Comparison of ENCODE assay signal across 28 cellular contexts in genomic region chr5:3110371-3110770, GRCh38.
"Had no signal": no experiment of that assay in that cellular context is flagged by ENCODE, and none has a peak within 500 bp of the region (broad histone marks: within the 10 kb centered on the region; RNA-seq: fewer than 3 reads in every experiment).

No MANE protein-coding gene starts in this region.

- H3K4me3 Mint-ChIP-seq: naive B cell; naive thymus-derived CD8-positive, alpha-beta T cell; natural killer cell treated with Interleukin-12 subunit alpha and Interleukin-12 subunit beta and Interleukin-15 and Interleukin-18, amount 100 ng/mL, for 72 hours; neural progenitor cell; stimulated activated effector memory CD8-positive, alpha-beta T cell treated with anti-CD3 and anti-CD28 coated beads, Interleukin-12 subunit alpha, Interleukin-12 subunit beta, amount 100 ng/mL, for 72 hours; stimulated activated naive B cell treated with anti-CD40 and anti-IgM and Interleukin-4, amounts not matched to agents 10 μg/mL and 1 μg/mL and 100 μg/mL, for 72 hours; stimulated activated naive CD8-positive, alpha-beta T cell treated with anti-CD3 and anti-CD28 coated beads, Interleukin-15, Interleukin-2, amounts not matched to agents 100 ng/mL and 50 ng/mL, for 24 hours; type B pancreatic cell had no signal

- H3K27ac Mint-ChIP-seq: naive B cell; naive thymus-derived CD8-positive, alpha-beta T cell; natural killer cell treated with Interleukin-12 subunit alpha and Interleukin-12 subunit beta and Interleukin-15 and Interleukin-18, amount 100 ng/mL, for 72 hours; neural progenitor cell; progenitor cell of endocrine pancreas; stimulated activated effector memory CD8-positive, alpha-beta T cell treated with anti-CD3 and anti-CD28 coated beads, Interleukin-12 subunit alpha, Interleukin-12 subunit beta, amount 100 ng/mL, for 72 hours; stimulated activated naive B cell treated with anti-CD40 and anti-IgM and Interleukin-4, amounts not matched to agents 10 μg/mL and 1 μg/mL and 100 μg/mL, for 72 hours; stimulated activated naive CD8-positive, alpha-beta T cell treated with anti-CD3 and anti-CD28 coated beads, Interleukin-15, Interleukin-2, amounts not matched to agents 100 ng/mL and 50 ng/mL, for 24 hours; type B pancreatic cell had no signal

- H3K9me3 Mint-ChIP-seq: natural killer cell treated with Interleukin-12 subunit alpha and Interleukin-12 subunit beta and Interleukin-15 and Interleukin-18, amount 100 ng/mL, for 72 hours; stimulated activated naive CD8-positive, alpha-beta T cell treated with anti-CD3 and anti-CD28 coated beads, Interleukin-15, Interleukin-2, amounts not matched to agents 100 ng/mL and 50 ng/mL, for 24 hours had no signal

- DNase-seq: naive B cell; naive thymus-derived CD8-positive, alpha-beta T cell; nucleus accumbens; ovary; posterior cingulate gyrus; psoas muscle; right cardiac atrium; right lobe of liver; sigmoid colon; small intestine; stimulated activated CD4-positive, alpha-beta T cell treated with anti-CD3 and anti-CD28 coated beads, Interleukin-15, amount 100 ng/mL, for 24 hours; stimulated activated CD4-positive, alpha-beta T cell treated with anti-CD3 and anti-CD28 coated beads, Interleukin-2, amount 100 ng/mL, for 24 hours; stimulated activated CD4-positive, alpha-beta T cell treated with anti-CD3 and anti-CD28 coated beads, Interleukin-2, amount 100 ng/mL, for 48 hours; stimulated activated CD4-positive, alpha-beta T cell treated with anti-CD3 and anti-CD28 coated beads, Interleukin-4, amount 100 ng/mL, for 24 hours; stimulated activated naive B cell treated with anti-CD40 and anti-IgM and Interleukin-4, amounts not matched to agents 10 μg/mL and 1 μg/mL and 100 μg/mL, for 72 hours; stimulated activated naive CD4-positive, alpha-beta T cell treated with Interleukin-2 at 50 U/mL for 16 hours; substantia nigra; testis; tibial artery; transverse colon had no signal

- H3K36me3 Mint-ChIP-seq: naive thymus-derived CD8-positive, alpha-beta T cell; natural killer cell treated with Interleukin-12 subunit alpha and Interleukin-12 subunit beta and Interleukin-15 and Interleukin-18, amount 100 ng/mL, for 72 hours; neural progenitor cell; stimulated activated effector memory CD8-positive, alpha-beta T cell treated with anti-CD3 and anti-CD28 coated beads, Interleukin-12 subunit alpha, Interleukin-12 subunit beta, amount 100 ng/mL, for 72 hours; stimulated activated naive B cell treated with anti-CD40 and anti-IgM and Interleukin-4, amounts not matched to agents 10 μg/mL and 1 μg/mL and 100 μg/mL, for 72 hours; type B pancreatic cell had no signal

- H3K4me1 Mint-ChIP-seq: naive B cell; stimulated activated effector memory CD8-positive, alpha-beta T cell treated with anti-CD3 and anti-CD28 coated beads, Interleukin-12 subunit alpha, Interleukin-12 subunit beta, amount 100 ng/mL, for 72 hours; stimulated activated naive B cell treated with anti-CD40 and anti-IgM and Interleukin-4, amounts not matched to agents 10 μg/mL and 1 μg/mL and 100 μg/mL, for 72 hours had no signal

- ATAC-seq: naive thymus-derived CD8-positive, alpha-beta T cell; natural killer cell treated with Interleukin-12 subunit alpha and Interleukin-12 subunit beta and Interleukin-15 and Interleukin-18, amount 100 ng/mL, for 72 hours; psoas muscle; right cardiac atrium; stimulated activated effector memory CD8-positive, alpha-beta T cell treated with anti-CD3 and anti-CD28 coated beads, Interleukin-12 subunit alpha, Interleukin-12 subunit beta, amount 100 ng/mL, for 72 hours; stimulated activated naive B cell treated with anti-CD40 and anti-IgM and Interleukin-4, amounts not matched to agents 10 μg/mL and 1 μg/mL and 100 μg/mL, for 72 hours had no signal

- H3K4me3 ChIP-seq: neural progenitor cell, ovary, psoas muscle, right lobe of liver, sigmoid colon, suprapubic skin, testis, tibial artery, transverse colon, vagina had no signal
